ENCODE assay signal across 26 cellular contexts in the genomic region with DNA sequence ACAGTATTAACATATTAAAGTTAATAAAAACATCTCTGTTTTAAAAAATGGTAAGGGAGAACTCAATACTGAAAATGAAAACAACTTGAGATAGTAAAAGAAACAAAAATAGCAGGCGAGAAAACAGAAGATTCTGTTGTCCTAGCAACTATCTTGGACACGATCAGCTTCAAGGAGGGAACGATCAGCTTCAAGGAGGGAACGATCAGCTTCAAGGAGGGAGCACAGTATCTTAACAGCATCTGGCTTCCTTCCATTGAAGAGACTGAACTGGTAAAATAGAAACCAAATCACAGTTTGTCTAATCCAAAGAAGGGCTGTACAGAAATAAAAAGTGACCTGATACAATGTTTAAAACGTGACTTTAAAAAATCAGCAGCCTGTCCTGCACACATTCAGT. TPM values are rescaled to one million over a fixed set of nuclear protein-coding genes. Genes with fewer than 3 reads are reported as not detected.
DNase-seq lines count a peak whose midpoint lies in the region; TF ChIP-seq lines count a peak whose summit lies in the region.
"Had no signal": no experiment of that assay in that cellular context is flagged by ENCODE, and none has a peak within 500 bp of the region (broad histone marks: within the 10 kb centered on the region; RNA-seq: fewer than 3 reads in every experiment).

No MANE protein-coding gene starts in this region.

- no peak overlapping the region for H3K4ac ChIP-seq in mesenchymal stem cell (ENCODE audit: low read depth in 1 of 2, low read length in 2 of 2)

- peaks cover 22% of the 10 kb centered on the region for H3K9me3 ChIP-seq in KOPT-K1 (ENCODE audit: insufficient read depth, low read length, poor library complexity, severe bottlenecking)
- H3K9me3 ChIP-seq in mesenchymal stem cell (ENCODE audit: control insufficient read depth, low read length): peaks cover 34% of the 10 kb centered on the region
- H3K9me3 ChIP-seq in testis: no peaks in the 10 kb centered on the region
- no peaks in the 10 kb centered on the region for H3K9me3 ChIP-seq in thyroid gland

- no peak overlapping the region for H3K4me2 ChIP-seq in mesenchymal stem cell (ENCODE audit: low read length, poor library complexity, severe bottlenecking)

- H3K4me1 ChIP-seq in mesenchymal stem cell (ENCODE audit: control insufficient read depth, insufficient read depth, low read depth, low read length) (no peaks in the 10 kb centered on the region), testis (peaks cover 11% of the 10 kb centered on the region), thyroid gland (peaks cover 6 to 10% of the 10 kb centered on the region in 2 donors)
- H3K4me1 ChIP-seq: SJCRH30 had no signal

- TF ChIP-seq POLR2A in testis (IDR thresholded peaks at IDR 0.05): no peak
- no peak for TF ChIP-seq POLR2A in thyroid gland (IDR thresholded peaks at IDR 0.05)

- intact Hi-C loops in testis (cut with DNase I; ENCODE audit: low total_unique reads) (no loop called here), thyroid gland (cut with DNase I) (no loop called here)

- H3K36me3 Mint-ChIP-seq in osteocyte (ENCODE audit: unreplicated experiment): peaks cover 76% of the 10 kb centered on the region

- H4K8ac ChIP-seq in mesenchymal stem cell (ENCODE audit: low read length): no peak overlapping the region

- H3K18ac ChIP-seq in mesenchymal stem cell (ENCODE audit: low read depth in 1 of 2, low read length in 2 of 2): no peak overlapping the region

- TF ChIP-seq CTCF in testis (IDR thresholded peaks at IDR 0.05): no peak
- no peak for TF ChIP-seq CTCF in osteocyte (IDR thresholded peaks at IDR 0.05)
- TF ChIP-seq CTCF in thyroid gland (IDR thresholded peaks at IDR 0.05): no peak

- H3K27ac ChIP-seq in KOPT-K1 (ENCODE audit: low read depth, low read length, poor library complexity, severe bottlenecking) (peak overlapping the region; percentile 19), mesenchymal stem cell (ENCODE audit: low read length, poor library complexity, severe bottlenecking) (no peak overlapping the region), testis (peak overlapping the region; percentile 50 to 55), thyroid gland (no peak overlapping the region)
- H3K27ac ChIP-seq: GM23248, HL-60, SJCRH30 had no signal

- no peak overlapping the region for H4K91ac ChIP-seq in mesenchymal stem cell (ENCODE audit: low read length)

- H2BK12ac ChIP-seq in mesenchymal stem cell (ENCODE audit: low read length in 2 of 2): no peak overlapping the region

- peaks cover 79% of the 10 kb centered on the region for H3K36me3 ChIP-seq in KOPT-K1 (ENCODE audit: insufficient read depth, low read length)
- peaks cover 48 to 76% of the 10 kb centered on the region in 2 experiments for H3K36me3 ChIP-seq in mesenchymal stem cell (ENCODE audit: control insufficient read depth in 1 of 2, insufficient read depth in 2 of 2, low read depth in 1 of 2, low read length in 2 of 2)
- H3K36me3 ChIP-seq in testis (ENCODE audit: low read depth, missing control alignments): no peaks in the 10 kb centered on the region
- peaks cover 16 to 19% of the 10 kb centered on the region in 2 donors for H3K36me3 ChIP-seq in thyroid gland

- H3K4me1 Mint-ChIP-seq in osteocyte (ENCODE audit: unreplicated experiment): no peaks in the 10 kb centered on the region

- no peak overlapping the region for H3K27ac Mint-ChIP-seq in osteocyte (ENCODE audit: unreplicated experiment)

- H3K79me1 ChIP-seq in mesenchymal stem cell (replicated peaks; ENCODE audit: low read length, poor library complexity, severe bottlenecking): peaks cover 35% of the 10 kb centered on the region

- H3K14ac ChIP-seq in mesenchymal stem cell (ENCODE audit: low read length in 2 of 2): no peak overlapping the region

- no peaks in the 10 kb centered on the region for H3K27me3 Mint-ChIP-seq in osteocyte (ENCODE audit: unreplicated experiment)
- H3K27me3 Mint-ChIP-seq: CD4-positive, alpha-beta memory T cell had no signal

- H2BK120ac ChIP-seq in mesenchymal stem cell (ENCODE audit: low read depth, low read length): no peak overlapping the region

- no peak overlapping the region for H2AK5ac ChIP-seq in mesenchymal stem cell (ENCODE audit: low read length, severe bottlenecking)

- no peaks in the 10 kb centered on the region for H3K27me3 ChIP-seq in mesenchymal stem cell (ENCODE audit: control insufficient read depth in 1 of 2, insufficient read depth in 1 of 2, low read length in 2 of 2)
- H3K27me3 ChIP-seq in testis: no peaks in the 10 kb centered on the region
- no peaks in the 10 kb centered on the region for H3K27me3 ChIP-seq in thyroid gland
- H3K27me3 ChIP-seq: MG63, SJCRH30 had no signal

- WGBS in mesenchymal stem cell: 79% methylated on average over 5 of the region's 5 CpGs
- WGBS in testis, 2 donors: 30 to 38% methylated on average over 5 of the region's 5 CpGs
- WGBS in thyroid gland, 2 donors: 27 to 37% methylated on average over 5 of the region's 5 CpGs

- H3K9ac ChIP-seq in mesenchymal stem cell (ENCODE audit: low read length): no peak overlapping the region
- H3K9ac ChIP-seq: GM23248 had no signal

- H3K9me3 Mint-ChIP-seq in osteocyte (ENCODE audit: unreplicated experiment): peaks cover 29% of the 10 kb centered on the region

- H3K23ac ChIP-seq in mesenchymal stem cell (ENCODE audit: low read length in 2 of 2): no peak overlapping the region

- H2BK15ac ChIP-seq in mesenchymal stem cell (ENCODE audit: low read depth, poor library complexity, severe bottlenecking): no peak overlapping the region

- no peak overlapping the region for H2BK5ac ChIP-seq in mesenchymal stem cell (ENCODE audit: low read depth, low read length, poor library complexity, severe bottlenecking)

- no peak overlapping the region for H3K4me3 Mint-ChIP-seq in osteocyte (ENCODE audit: unreplicated experiment)
- H3K4me3 Mint-ChIP-seq: CD4-positive, alpha-beta memory T cell had no signal

- no peak overlapping the region for H2AFZ ChIP-seq in mesenchymal stem cell (ENCODE audit: low read depth, low read length)
- H2AFZ ChIP-seq: GM23248 had no signal

- DNase-seq in EH (ENCODE audit: low read depth) (peak; percentile 23), mesenchymal stem cell (peak; percentile 20), testis (no peak), osteocyte (ENCODE audit: extremely low spot score, unreplicated experiment) (no peak), thyroid gland (no peak)
- no peak for DNase-seq in activated CD4-positive, alpha-beta T cell treated with anti-CD3 and anti-CD28 coated beads for 4 hours
- DNase-seq: C1 segment of cervical spinal cord; CD4-positive, alpha-beta memory T cell; COR-L47; GM23248; H7; KBM-7; MG63; NCI-H1105 treated with DMSO at 0.1 percent for 48 hours; NCI-H146; NCI-H1930; NCI-H446 treated with DMSO at 0.1 percent for 48 hours; NCI-H526; NCI-H82; NK-92 treated with Interleukin-12 subunit alpha and Interleukin-12 subunit beta, amount 100 ng/mL, for 24 hours; PC-3; SJCRH30 had no signal

- H3K4me3 ChIP-seq in mesenchymal stem cell (ENCODE audit: insufficient read depth in 1 of 2, low read depth in 1 of 2, low read length in 2 of 2): no peak overlapping the region
- H3K4me3 ChIP-seq in testis: no peak overlapping the region
- H3K4me3 ChIP-seq in thyroid gland (replicated peaks in 1 of 3): no peak overlapping the region
- H3K4me3 ChIP-seq: GM23248, MG63, SJCRH30 had no signal

RNA-seq across cellular contexts. Expression of gene NDUFA10, which starts 51.8 kb away (rescaled TPM):
- 103 TPM for polyA plus RNA-seq in mesenchymal stem cell (2013, experiment 1 of 2)
- 102 TPM for polyA plus RNA-seq in mesenchymal stem cell (2013, experiment 2 of 2)
- total RNA-seq in testis (100 to 1,000 TPM; 139 to 165 TPM), osteocyte (122 and 130 TPM in 2 replicates), thyroid gland (100 to 1,000 TPM in 3 of 4 donors, 10 to 100 TPM in 1; 85.6 to 151 (median 138) TPM)
- 108 TPM for polyA plus RNA-seq in testis (ENCODE audit: insufficient read depth, low read depth, low replicate concordance)

RNA-seq across cellular contexts. Expression of gene OR6B2, which starts 56.8 kb away (rescaled TPM):
- not detected for polyA plus RNA-seq in mesenchymal stem cell (2013, experiment 1 of 2)
- not detected for polyA plus RNA-seq in mesenchymal stem cell (2013, experiment 2 of 2)
- not detected for total RNA-seq in testis
- polyA plus RNA-seq in testis (ENCODE audit: insufficient read depth, low read depth, low replicate concordance): not detected
- total RNA-seq in osteocyte: not detected in 2 replicates
- total RNA-seq in thyroid gland: not detected
- total RNA-seq: A673; CD4-positive, alpha-beta memory T cell; GM23248; H7; HT-29; PC-3; SJCRH30 had no signal
- polyA plus RNA-seq: CD4-positive, alpha-beta memory T cell; GM23248 had no signal

Comparison
In these comparisons a context has a peak if more than half of its experiments do, and no peak if none do; other contexts are left out.
1. DNase-seq: peak in EH (single experiment) and mesenchymal stem cell (single experiment); none in testis (single experiment), osteocyte (single experiment), thyroid gland (0 of 2) and activated CD4-positive, alpha-beta T cell treated with anti-CD3 and anti-CD28 coated beads for 4 hours (0 of 2).
2. H3K27ac ChIP-seq: peak in KOPT-K1 (single experiment) and testis (2 of 2); none in mesenchymal stem cell (single experiment) and thyroid gland (0 of 3).